In genomic region chr16:4408323-4408690, GRCh38 we compare ENCODE assay signal across 23 cellular contexts. TPM values are rescaled to one million over a fixed set of nuclear protein-coding genes. Genes with fewer than 3 reads are reported as not detected.
DNase-seq lines count a peak whose midpoint lies in the region; ATAC-seq and TF ChIP-seq lines count a peak whose summit lies in the region.
"Had no signal": no experiment of that assay in that cellular context is flagged by ENCODE, and none has a peak within 500 bp of the region (broad histone marks: within the 10 kb centered on the region; RNA-seq: fewer than 3 reads in every experiment).

No MANE protein-coding gene starts in this region.

- ATAC-seq in T-helper 17 cell (no peak), memory B cell (ENCODE audit: low read depth) (no peak), WTC11 (no peak)

- H3K4me1 Mint-ChIP-seq in HFFc6 (ENCODE audit: low read depth) (peaks cover 34% of the 10 kb centered on the region), T-helper 17 cell (peaks cover 32% of the 10 kb centered on the region), memory B cell (peaks cover 15% of the 10 kb centered on the region), WTC11 (peaks cover 6% of the 10 kb centered on the region)
- peaks cover 19% of the 10 kb centered on the region for H3K4me1 Mint-ChIP-seq in activated naive CD8-positive, alpha-beta T cell treated with anti-CD3 and anti-CD28 coated beads for 36 hours

- H3K36me3 Mint-ChIP-seq in HFFc6 (ENCODE audit: low read depth), result peaks cover 14% of the 10 kb centered on the region
- H3K36me3 Mint-ChIP-seq in T-helper 17 cell (ENCODE audit: low read depth), result peaks cover 9% of the 10 kb centered on the region
- H3K36me3 Mint-ChIP-seq in memory B cell, result peaks cover 31% of the 10 kb centered on the region
- H3K36me3 Mint-ChIP-seq in WTC11, result no peaks in the 10 kb centered on the region
- peaks cover 5% of the 10 kb centered on the region for H3K36me3 Mint-ChIP-seq in activated naive CD8-positive, alpha-beta T cell treated with anti-CD3 and anti-CD28 coated beads for 36 hours

- H3K27me3 Mint-ChIP-seq in HFFc6 (ENCODE audit: insufficient read depth) (peaks cover 2% of the 10 kb centered on the region; the same call in 1 of the 2 replicates), T-helper 17 cell (no peaks in the 10 kb centered on the region), memory B cell (no peaks in the 10 kb centered on the region), WTC11 (ENCODE audit: low read depth) (no peaks in the 10 kb centered on the region)
- no peaks in the 10 kb centered on the region for H3K27me3 Mint-ChIP-seq in activated naive CD8-positive, alpha-beta T cell treated with anti-CD3 and anti-CD28 coated beads for 36 hours

- POLR2A ChIA-PET in WTC11 (lab: Charles Lee), result no interaction called here

- peak overlapping the region; percentile 20; the same call in 1 of the 2 replicates for H3K4me3 Mint-ChIP-seq in HFFc6
- peak overlapping the region; percentile 9 for H3K4me3 Mint-ChIP-seq in T-helper 17 cell
- no peak overlapping the region for H3K4me3 Mint-ChIP-seq in memory B cell
- no peak overlapping the region for H3K4me3 Mint-ChIP-seq in WTC11
- no peak overlapping the region for H3K4me3 Mint-ChIP-seq in activated naive CD8-positive, alpha-beta T cell treated with anti-CD3 and anti-CD28 coated beads for 36 hours
- H3K4me3 Mint-ChIP-seq: H9 had no signal

- no peaks in the 10 kb centered on the region for H3K9me3 Mint-ChIP-seq in HFFc6
- H3K9me3 Mint-ChIP-seq in memory B cell, result no peaks in the 10 kb centered on the region
- no peaks in the 10 kb centered on the region for H3K9me3 Mint-ChIP-seq in WTC11
- H3K9me3 Mint-ChIP-seq in activated naive CD8-positive, alpha-beta T cell treated with anti-CD3 and anti-CD28 coated beads for 36 hours, result no peaks in the 10 kb centered on the region
- H3K9me3 Mint-ChIP-seq: H9 had no signal

- DNase-seq in 8988T, result peak; percentile 40
- no peak for DNase-seq in HFFc6
- no peak for DNase-seq in T-helper 17 cell
- DNase-seq in memory B cell (ENCODE audit: low spot score in 2 of 2), result no peak
- no peak for DNase-seq in OCI-M1 (lab: John Stamatoyannopoulos, UW)
- DNase-seq in WTC11 (ENCODE audit: low spot score), result no peak
- no peak for DNase-seq in activated naive CD8-positive, alpha-beta T cell treated with anti-CD3 and anti-CD28 coated beads for 36 hours
- no peak for DNase-seq in NCI-H1694 (lab: John Stamatoyannopoulos, UW)
- DNase-seq: BE2C; Caco-2; CD4-positive, CD25-positive, alpha-beta regulatory T cell; DMS153; H9; Kasumi-1; NCI-H1092; NCI-H1436; NCI-H1930; NCI-H2227 treated with DMSO at 0.1 percent for 48 hours; NCI-H524; NCI-H82; SHP77; SK-N-SH had no signal

- no peaks in the 10 kb centered on the region for H3K9me3 ChIP-seq in T-helper 17 cell (ENCODE audit: control insufficient read depth, low read length, poor library complexity, severe bottlenecking)
- H3K9me3 ChIP-seq: A549, BE2C, Caco-2, SK-N-SH had no signal

- CTCF ChIA-PET in WTC11 (lab: Charles Lee), result interaction anchor here (2.1 kb wide), 1 partner anchor 30 kb away, joined by 8 read pairs; no protein-coding TSS in a partner anchor

- H3K27ac Mint-ChIP-seq in HFFc6 (peak overlapping the region; percentile 71), T-helper 17 cell (peak overlapping the region; percentile 73), memory B cell (peak overlapping the region; percentile 41), WTC11 (no peak overlapping the region)
- H3K27ac Mint-ChIP-seq in activated naive CD8-positive, alpha-beta T cell treated with anti-CD3 and anti-CD28 coated beads for 36 hours, result no peak overlapping the region
- H3K27ac Mint-ChIP-seq: CD4-positive, CD25-positive, alpha-beta regulatory T cell had no signal

- TF ChIP-seq CTCF in HFFc6 (IDR thresholded peaks at IDR 0.05) (no peak), WTC11 (IDR thresholded peaks at IDR 0.05) (no peak)

TF ChIP-seq in WTC11, 78 proteins besides CTCF, POLR2A, EP300 and RAD21:
- TF ChIP-seq GTF2I (CRISPR knock-in tag; conservative IDR thresholded peaks at IDR 0.05) (no peak), ZNF121 (CRISPR knock-in tag; IDR thresholded peaks at IDR 0.05) (no peak), MXD4 (CRISPR knock-in tag; IDR thresholded peaks at IDR 0.05; ENCODE audit: borderline replicate concordance) (no peak), OVOL2 (CRISPR knock-in tag; IDR thresholded peaks at IDR 0.05; ENCODE audit: borderline replicate concordance) (no peak), NFE2L1 (CRISPR knock-in tag; IDR thresholded peaks at IDR 0.05) (no peak), ZNF232 (CRISPR knock-in tag; IDR thresholded peaks at IDR 0.05) (no peak), MLX (CRISPR knock-in tag; IDR thresholded peaks at IDR 0.05) (no peak), NR1H2 (CRISPR knock-in tag; IDR thresholded peaks at IDR 0.05) (no peak), USF1 (CRISPR knock-in tag; IDR thresholded peaks at IDR 0.05) (no peak), ZNF532 (CRISPR knock-in tag; IDR thresholded peaks at IDR 0.05; ENCODE audit: borderline replicate concordance) (no peak)

RNA-seq across cellular contexts. Expression of gene CORO7, which starts 8.1 kb away (rescaled TPM):
- total RNA-seq in HFFc6 (2021; fragmentation: NEBNext Ultra II Directional; extraction: Animal tissue kit (Norgen Biotek cat#: 25700)), result 10 to 100 TPM; 12.1 to 20.9 (median 17.2) TPM
- total RNA-seq in T-helper 17 cell (100 to 1,000 TPM; 733 to 757 TPM), WTC11 (2021) (36.7 to 45.5 TPM (median 38.6 TPM) in 3 replicates)
- 10 to 100 TPM; 66.2 to 73.1 TPM for total RNA-seq in activated naive CD8-positive, alpha-beta T cell treated with anti-CD3 and anti-CD28 coated beads for 36 hours

RNA-seq across cellular contexts. Expression of gene DNAJA3, which starts 17.4 kb away (rescaled TPM):
- 10 to 100 TPM; 40.8 to 54.4 (median 45.1) TPM for total RNA-seq in HFFc6 (2021; fragmentation: NEBNext Ultra II Directional; extraction: Animal tissue kit (Norgen Biotek cat#: 25700))
- total RNA-seq in T-helper 17 cell, result 10 to 100 TPM; 27.9 to 29.7 TPM
- 54.8 to 64.1 TPM (median 56.0 TPM) in 3 replicates for total RNA-seq in WTC11 (2021)
- 100 to 1,000 TPM; 103 to 107 TPM for total RNA-seq in activated naive CD8-positive, alpha-beta T cell treated with anti-CD3 and anti-CD28 coated beads for 36 hours

RNA-seq across cellular contexts. Expression of gene VASN, which starts 36.7 kb away (rescaled TPM):
- total RNA-seq in HFFc6 (2021; fragmentation: NEBNext Ultra II Directional; extraction: Animal tissue kit (Norgen Biotek cat#: 25700)), result 100 to 1,000 TPM in 4 of 6 experiments, 10 to 100 TPM in 2; 92.0 to 131 (median 103) TPM
- total RNA-seq in T-helper 17 cell (under 1 TPM; 0.55 to 0.57 TPM), WTC11 (2021) (8.0 to 9.1 TPM (median 8.3 TPM) in 3 replicates)
- under 1 TPM in 1 of 2 experiments, not detected in 1; 0.08 TPM for total RNA-seq in activated naive CD8-positive, alpha-beta T cell treated with anti-CD3 and anti-CD28 coated beads for 36 hours

RNA-seq across cellular contexts. Expression of gene PAM16, which starts 57.2 kb away (rescaled TPM):
- total RNA-seq in HFFc6 (2021; fragmentation: NEBNext Ultra II Directional; extraction: Animal tissue kit (Norgen Biotek cat#: 25700)), result 10 to 100 TPM; 44.9 to 50.8 (median 46.1) TPM
- 10 to 100 TPM; 32.3 to 41.4 TPM for total RNA-seq in T-helper 17 cell
- 87.2 to 93.7 TPM (median 88.9 TPM) in 3 replicates for total RNA-seq in WTC11 (2021)
- 10 to 100 TPM; 73.0 to 73.9 TPM for total RNA-seq in activated naive CD8-positive, alpha-beta T cell treated with anti-CD3 and anti-CD28 coated beads for 36 hours

Comparison
In these comparisons a context has a peak if more than half of its experiments do, and no peak if none do; other contexts are left out.
1. H3K27ac Mint-ChIP-seq: peak in HFFc6 (single experiment), T-helper 17 cell (single experiment) and memory B cell (single experiment); none in WTC11 (single experiment) and activated naive CD8-positive, alpha-beta T cell treated with anti-CD3 and anti-CD28 coated beads for 36 hours (single experiment).
2. H3K4me3 Mint-ChIP-seq: peak in HFFc6 (single experiment) and T-helper 17 cell (single experiment); none in memory B cell (single experiment), WTC11 (single experiment) and activated naive CD8-positive, alpha-beta T cell treated with anti-CD3 and anti-CD28 coated beads for 36 hours (single experiment).
3. RNA of gene CORO7, which starts 8.1 kb away (total RNA-seq): 733 to 757 TPM in T-helper 17 cell; 66.2 to 73.1 TPM in activated naive CD8-positive, alpha-beta T cell treated with anti-CD3 and anti-CD28 coated beads for 36 hours, 36.7 to 45.5 TPM in WTC11 and 12.1 to 20.9 TPM in HFFc6; every median in the first group is over 4 times any median in the second.